Comparison of ENCODE assay signal across 1 cellular context in the genomic region with DNA sequence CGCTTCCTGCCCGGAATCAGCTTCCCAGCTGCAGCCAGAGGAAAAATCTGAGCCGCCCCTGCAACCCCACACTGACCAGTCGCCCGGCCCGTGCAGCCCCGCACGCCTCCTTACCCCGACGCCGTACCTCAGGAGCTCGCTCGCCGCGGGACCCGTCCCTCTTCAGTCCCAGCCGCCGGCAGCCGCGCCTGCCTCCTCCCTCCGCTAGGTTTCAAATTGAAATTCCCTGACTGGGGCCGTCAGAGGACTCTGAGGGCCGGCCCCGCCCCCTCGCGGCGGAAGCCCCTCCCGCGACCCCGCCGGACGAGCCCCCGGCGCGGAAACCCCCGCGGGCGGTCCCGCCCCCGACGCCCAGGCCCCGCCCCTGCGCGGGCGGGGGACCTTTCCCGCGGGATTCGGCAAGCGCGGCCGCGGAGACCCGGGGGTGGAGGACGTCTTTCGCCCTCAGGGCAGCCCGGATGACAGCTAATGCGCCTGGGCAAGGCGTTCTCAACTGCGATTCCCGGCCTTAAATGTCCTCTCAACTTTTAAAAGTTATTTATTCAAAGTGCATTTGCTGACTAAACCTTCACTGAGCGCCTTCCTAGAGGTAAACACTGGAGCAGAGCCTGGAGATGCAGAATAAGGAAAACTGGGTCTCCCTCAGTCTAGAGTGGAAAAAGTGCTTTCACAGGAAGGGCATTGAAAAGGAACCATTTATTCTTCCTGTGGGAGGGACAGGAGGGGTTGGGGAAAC.
TF ChIP-seq lines count a peak whose summit lies in the region.

A gene (minus strand): TSS at position 218 of the 736 bp plus-strand sequence. CDS start 106,760 bp downstream, outside the sequence.

TF ChIP-seq in HepG2, 621 proteins besides CTCF, POLR2A, EP300 and RAD21 (continued from another document and continues in another):
- TF ChIP-seq, protein P1, sequence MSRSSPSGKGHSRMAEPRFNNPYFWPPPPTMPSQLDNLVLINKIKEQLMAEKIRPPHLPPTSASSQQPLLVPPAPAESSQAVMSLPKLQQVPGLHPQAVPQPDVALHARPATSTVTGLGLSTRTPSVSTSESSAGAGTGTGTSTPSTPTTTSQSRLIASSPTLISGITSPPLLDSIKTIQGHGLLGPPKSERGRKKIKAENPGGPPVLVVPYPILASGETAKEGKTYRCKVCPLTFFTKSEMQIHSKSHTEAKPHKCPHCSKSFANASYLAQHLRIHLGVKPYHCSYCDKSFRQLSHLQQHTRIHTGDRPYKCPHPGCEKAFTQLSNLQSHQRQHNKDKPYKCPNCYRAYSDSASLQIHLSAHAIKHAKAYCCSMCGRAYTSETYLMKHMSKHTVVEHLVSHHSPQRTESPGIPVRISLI (CRISPR knock-in tag; IDR thresholded peaks at IDR 0.05; ENCODE audit: borderline replicate concordance), result no peak
- no peak for TF ChIP-seq ADNP (CRISPR knock-in tag; IDR thresholded peaks at IDR 0.05)
- peak; percentile 8; the same call in 1 of the 2 replicates for TF ChIP-seq YEATS2 (CRISPR knock-in tag; IDR thresholded peaks at IDR 0.05; ENCODE audit: borderline replicate concordance)
- TF ChIP-seq RFXAP (CRISPR knock-in tag; IDR thresholded peaks at IDR 0.05; ENCODE audit: borderline replicate concordance), result no peak; the same call in 1 of the 2 replicates
- TF ChIP-seq ARNT2 (CRISPR knock-in tag; IDR thresholded peaks at IDR 0.05; ENCODE audit: low read depth), result peak; percentile 75
- TF ChIP-seq TGIF2 (CRISPR knock-in tag; IDR thresholded peaks at IDR 0.05), result peak; percentile 39; the same call in 1 of the 2 replicates
- TF ChIP-seq, protein P2, sequence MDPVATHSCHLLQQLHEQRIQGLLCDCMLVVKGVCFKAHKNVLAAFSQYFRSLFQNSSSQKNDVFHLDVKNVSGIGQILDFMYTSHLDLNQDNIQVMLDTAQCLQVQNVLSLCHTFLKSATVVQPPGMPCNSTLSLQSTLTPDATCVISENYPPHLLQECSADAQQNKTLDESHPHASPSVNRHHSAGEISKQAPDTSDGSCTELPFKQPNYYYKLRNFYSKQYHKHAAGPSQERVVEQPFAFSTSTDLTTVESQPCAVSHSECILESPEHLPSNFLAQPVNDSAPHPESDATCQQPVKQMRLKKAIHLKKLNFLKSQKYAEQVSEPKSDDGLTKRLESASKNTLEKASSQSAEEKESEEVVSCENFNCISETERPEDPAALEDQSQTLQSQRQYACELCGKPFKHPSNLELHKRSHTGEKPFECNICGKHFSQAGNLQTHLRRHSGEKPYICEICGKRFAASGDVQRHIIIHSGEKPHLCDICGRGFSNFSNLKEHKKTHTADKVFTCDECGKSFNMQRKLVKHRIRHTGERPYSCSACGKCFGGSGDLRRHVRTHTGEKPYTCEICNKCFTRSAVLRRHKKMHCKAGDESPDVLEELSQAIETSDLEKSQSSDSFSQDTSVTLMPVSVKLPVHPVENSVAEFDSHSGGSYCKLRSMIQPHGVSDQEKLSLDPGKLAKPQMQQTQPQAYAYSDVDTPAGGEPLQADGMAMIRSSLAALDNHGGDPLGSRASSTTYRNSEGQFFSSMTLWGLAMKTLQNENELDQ (CRISPR knock-in tag; IDR thresholded peaks at IDR 0.05; ENCODE audit: borderline replicate concordance), result no peak
- TF ChIP-seq PCBP1 (IDR thresholded peaks at IDR 0.05; ENCODE audit: borderline replicate concordance, low read depth, low read length), result no peak
- TF ChIP-seq MYC (CRISPR knock-in tag; IDR thresholded peaks at IDR 0.05; ENCODE audit: borderline replicate concordance), result peak; percentile 47; the same call in 1 of the 2 replicates
- no peak for TF ChIP-seq ZMYM3 (CRISPR knock-in tag; IDR thresholded peaks at IDR 0.05)
- TF ChIP-seq, protein P3, sequence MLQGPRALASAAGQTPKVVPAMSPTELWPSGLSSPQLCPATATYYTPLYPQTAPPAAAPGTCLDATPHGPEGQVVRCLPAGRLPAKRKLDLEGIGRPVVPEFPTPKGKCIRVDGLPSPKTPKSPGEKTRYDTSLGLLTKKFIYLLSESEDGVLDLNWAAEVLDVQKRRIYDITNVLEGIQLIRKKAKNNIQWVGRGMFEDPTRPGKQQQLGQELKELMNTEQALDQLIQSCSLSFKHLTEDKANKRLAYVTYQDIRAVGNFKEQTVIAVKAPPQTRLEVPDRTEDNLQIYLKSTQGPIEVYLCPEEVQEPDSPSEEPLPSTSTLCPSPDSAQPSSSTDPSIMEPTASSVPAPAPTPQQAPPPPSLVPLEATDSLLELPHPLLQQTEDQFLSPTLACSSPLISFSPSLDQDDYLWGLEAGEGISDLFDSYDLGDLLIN (CRISPR knock-in tag; IDR thresholded peaks at IDR 0.05; ENCODE audit: borderline replicate concordance), result no peak
- no peak; the same call in none of the 2 replicates for TF ChIP-seq MEIS2 (CRISPR knock-in tag; IDR thresholded peaks at IDR 0.05)
- TF ChIP-seq ARNT (IDR thresholded peaks at IDR 0.05), result no peak
- TF ChIP-seq TEAD2 (CRISPR knock-in tag; IDR thresholded peaks at IDR 0.05), result no peak
- TF ChIP-seq, protein P4, sequence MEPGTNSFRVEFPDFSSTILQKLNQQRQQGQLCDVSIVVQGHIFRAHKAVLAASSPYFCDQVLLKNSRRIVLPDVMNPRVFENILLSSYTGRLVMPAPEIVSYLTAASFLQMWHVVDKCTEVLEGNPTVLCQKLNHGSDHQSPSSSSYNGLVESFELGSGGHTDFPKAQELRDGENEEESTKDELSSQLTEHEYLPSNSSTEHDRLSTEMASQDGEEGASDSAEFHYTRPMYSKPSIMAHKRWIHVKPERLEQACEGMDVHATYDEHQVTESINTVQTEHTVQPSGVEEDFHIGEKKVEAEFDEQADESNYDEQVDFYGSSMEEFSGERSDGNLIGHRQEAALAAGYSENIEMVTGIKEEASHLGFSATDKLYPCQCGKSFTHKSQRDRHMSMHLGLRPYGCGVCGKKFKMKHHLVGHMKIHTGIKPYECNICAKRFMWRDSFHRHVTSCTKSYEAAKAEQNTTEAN (CRISPR knock-in tag; conservative IDR thresholded peaks at IDR 0.05), result no peak; the same call in 1 of the 2 replicates
- no peak for TF ChIP-seq ZNF263 (CRISPR knock-in tag; IDR thresholded peaks at IDR 0.05)
- TF ChIP-seq, protein P5, sequence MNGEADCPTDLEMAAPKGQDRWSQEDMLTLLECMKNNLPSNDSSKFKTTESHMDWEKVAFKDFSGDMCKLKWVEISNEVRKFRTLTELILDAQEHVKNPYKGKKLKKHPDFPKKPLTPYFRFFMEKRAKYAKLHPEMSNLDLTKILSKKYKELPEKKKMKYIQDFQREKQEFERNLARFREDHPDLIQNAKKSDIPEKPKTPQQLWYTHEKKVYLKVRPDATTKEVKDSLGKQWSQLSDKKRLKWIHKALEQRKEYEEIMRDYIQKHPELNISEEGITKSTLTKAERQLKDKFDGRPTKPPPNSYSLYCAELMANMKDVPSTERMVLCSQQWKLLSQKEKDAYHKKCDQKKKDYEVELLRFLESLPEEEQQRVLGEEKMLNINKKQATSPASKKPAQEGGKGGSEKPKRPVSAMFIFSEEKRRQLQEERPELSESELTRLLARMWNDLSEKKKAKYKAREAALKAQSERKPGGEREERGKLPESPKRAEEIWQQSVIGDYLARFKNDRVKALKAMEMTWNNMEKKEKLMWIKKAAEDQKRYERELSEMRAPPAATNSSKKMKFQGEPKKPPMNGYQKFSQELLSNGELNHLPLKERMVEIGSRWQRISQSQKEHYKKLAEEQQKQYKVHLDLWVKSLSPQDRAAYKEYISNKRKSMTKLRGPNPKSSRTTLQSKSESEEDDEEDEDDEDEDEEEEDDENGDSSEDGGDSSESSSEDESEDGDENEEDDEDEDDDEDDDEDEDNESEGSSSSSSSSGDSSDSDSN (CRISPR knock-in tag; IDR thresholded peaks at IDR 0.05), result peak; percentile 74
- TF ChIP-seq NCOA2 (CRISPR knock-in tag; IDR thresholded peaks at IDR 0.05), result peak; percentile 16; the same call in 1 of the 2 replicates
- no peak for TF ChIP-seq ZNF782 (CRISPR knock-in tag; IDR thresholded peaks at IDR 0.05; ENCODE audit: borderline replicate concordance)
- TF ChIP-seq NFYB (CRISPR knock-in tag; IDR thresholded peaks at IDR 0.05), result no peak
- no peak for TF ChIP-seq ZNF225 (CRISPR knock-in tag; IDR thresholded peaks at IDR 0.05)
- peak; percentile 22; the same call in 1 of the 2 replicates for TF ChIP-seq ELF3 (CRISPR knock-in tag; IDR thresholded peaks at IDR 0.05)
- peak; percentile 96 for TF ChIP-seq SP4 (CRISPR knock-in tag; IDR thresholded peaks at IDR 0.05)
- TF ChIP-seq ZFP90 (CRISPR knock-in tag; IDR thresholded peaks at IDR 0.05; ENCODE audit: borderline replicate concordance), result no peak
- TF ChIP-seq STAG1 (CRISPR knock-in tag; IDR thresholded peaks at IDR 0.05), result peak; percentile 21
- TF ChIP-seq, protein P6, sequence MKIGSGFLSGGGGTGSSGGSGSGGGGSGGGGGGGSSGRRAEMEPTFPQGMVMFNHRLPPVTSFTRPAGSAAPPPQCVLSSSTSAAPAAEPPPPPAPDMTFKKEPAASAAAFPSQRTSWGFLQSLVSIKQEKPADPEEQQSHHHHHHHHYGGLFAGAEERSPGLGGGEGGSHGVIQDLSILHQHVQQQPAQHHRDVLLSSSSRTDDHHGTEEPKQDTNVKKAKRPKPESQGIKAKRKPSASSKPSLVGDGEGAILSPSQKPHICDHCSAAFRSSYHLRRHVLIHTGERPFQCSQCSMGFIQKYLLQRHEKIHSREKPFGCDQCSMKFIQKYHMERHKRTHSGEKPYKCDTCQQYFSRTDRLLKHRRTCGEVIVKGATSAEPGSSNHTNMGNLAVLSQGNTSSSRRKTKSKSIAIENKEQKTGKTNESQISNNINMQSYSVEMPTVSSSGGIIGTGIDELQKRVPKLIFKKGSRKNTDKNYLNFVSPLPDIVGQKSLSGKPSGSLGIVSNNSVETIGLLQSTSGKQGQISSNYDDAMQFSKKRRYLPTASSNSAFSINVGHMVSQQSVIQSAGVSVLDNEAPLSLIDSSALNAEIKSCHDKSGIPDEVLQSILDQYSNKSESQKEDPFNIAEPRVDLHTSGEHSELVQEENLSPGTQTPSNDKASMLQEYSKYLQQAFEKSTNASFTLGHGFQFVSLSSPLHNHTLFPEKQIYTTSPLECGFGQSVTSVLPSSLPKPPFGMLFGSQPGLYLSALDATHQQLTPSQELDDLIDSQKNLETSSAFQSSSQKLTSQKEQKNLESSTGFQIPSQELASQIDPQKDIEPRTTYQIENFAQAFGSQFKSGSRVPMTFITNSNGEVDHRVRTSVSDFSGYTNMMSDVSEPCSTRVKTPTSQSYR (CRISPR knock-in tag; IDR thresholded peaks at IDR 0.05; ENCODE audit: borderline replicate concordance), result no peak
- no peak for TF ChIP-seq ZNF563 (CRISPR knock-in tag; IDR thresholded peaks at IDR 0.05)
- no peak for TF ChIP-seq BHLHE40 (IDR thresholded peaks at IDR 0.05; ENCODE audit: low read length)
- TF ChIP-seq, protein P7, sequence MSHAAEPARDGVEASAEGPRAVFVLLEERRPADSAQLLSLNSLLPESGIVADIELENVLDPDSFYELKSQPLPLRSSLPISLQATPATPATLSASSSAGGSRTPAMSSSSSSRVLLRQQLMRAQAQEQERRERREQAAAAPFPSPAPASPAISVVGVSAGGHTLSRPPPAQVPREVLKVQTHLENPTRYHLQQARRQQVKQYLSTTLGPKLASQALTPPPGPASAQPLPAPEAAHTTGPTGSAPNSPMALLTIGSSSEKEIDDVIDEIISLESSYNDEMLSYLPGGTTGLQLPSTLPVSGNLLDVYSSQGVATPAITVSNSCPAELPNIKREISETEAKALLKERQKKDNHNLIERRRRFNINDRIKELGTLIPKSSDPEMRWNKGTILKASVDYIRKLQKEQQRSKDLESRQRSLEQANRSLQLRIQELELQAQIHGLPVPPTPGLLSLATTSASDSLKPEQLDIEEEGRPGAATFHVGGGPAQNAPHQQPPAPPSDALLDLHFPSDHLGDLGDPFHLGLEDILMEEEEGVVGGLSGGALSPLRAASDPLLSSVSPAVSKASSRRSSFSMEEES (CRISPR knock-in tag; IDR thresholded peaks at IDR 0.05), result no peak
- no peak for TF ChIP-seq JDP2 (CRISPR knock-in tag; IDR thresholded peaks at IDR 0.05; ENCODE audit: borderline replicate concordance)
- 0 out of 2 replicates have a peak, but pooled peaks have one; percentile 68 for TF ChIP-seq KDM3A (CRISPR knock-in tag; IDR thresholded peaks at IDR 0.05; ENCODE audit: low read depth)
- TF ChIP-seq, protein P8, sequence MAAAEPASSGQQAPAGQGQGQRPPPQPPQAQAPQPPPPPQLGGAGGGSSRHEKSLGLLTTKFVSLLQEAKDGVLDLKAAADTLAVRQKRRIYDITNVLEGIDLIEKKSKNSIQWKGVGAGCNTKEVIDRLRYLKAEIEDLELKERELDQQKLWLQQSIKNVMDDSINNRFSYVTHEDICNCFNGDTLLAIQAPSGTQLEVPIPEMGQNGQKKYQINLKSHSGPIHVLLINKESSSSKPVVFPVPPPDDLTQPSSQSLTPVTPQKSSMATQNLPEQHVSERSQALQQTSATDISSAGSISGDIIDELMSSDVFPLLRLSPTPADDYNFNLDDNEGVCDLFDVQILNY (CRISPR knock-in tag; conservative IDR thresholded peaks at IDR 0.05), result no peak; the same call in 1 of the 2 replicates
- TF ChIP-seq ZNF788 (CRISPR knock-in tag; IDR thresholded peaks at IDR 0.05; ENCODE audit: borderline replicate concordance), result no peak
- TF ChIP-seq ZNF615 (CRISPR knock-in tag; IDR thresholded peaks at IDR 0.05; ENCODE audit: borderline replicate concordance), result no peak
- TF ChIP-seq, protein P9, sequence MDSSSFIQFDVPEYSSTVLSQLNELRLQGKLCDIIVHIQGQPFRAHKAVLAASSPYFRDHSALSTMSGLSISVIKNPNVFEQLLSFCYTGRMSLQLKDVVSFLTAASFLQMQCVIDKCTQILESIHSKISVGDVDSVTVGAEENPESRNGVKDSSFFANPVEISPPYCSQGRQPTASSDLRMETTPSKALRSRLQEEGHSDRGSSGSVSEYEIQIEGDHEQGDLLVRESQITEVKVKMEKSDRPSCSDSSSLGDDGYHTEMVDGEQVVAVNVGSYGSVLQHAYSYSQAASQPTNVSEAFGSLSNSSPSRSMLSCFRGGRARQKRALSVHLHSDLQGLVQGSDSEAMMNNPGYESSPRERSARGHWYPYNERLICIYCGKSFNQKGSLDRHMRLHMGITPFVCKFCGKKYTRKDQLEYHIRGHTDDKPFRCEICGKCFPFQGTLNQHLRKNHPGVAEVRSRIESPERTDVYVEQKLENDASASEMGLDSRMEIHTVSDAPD (CRISPR knock-in tag; IDR thresholded peaks at IDR 0.05), result no peak
- TF ChIP-seq, protein P10, sequence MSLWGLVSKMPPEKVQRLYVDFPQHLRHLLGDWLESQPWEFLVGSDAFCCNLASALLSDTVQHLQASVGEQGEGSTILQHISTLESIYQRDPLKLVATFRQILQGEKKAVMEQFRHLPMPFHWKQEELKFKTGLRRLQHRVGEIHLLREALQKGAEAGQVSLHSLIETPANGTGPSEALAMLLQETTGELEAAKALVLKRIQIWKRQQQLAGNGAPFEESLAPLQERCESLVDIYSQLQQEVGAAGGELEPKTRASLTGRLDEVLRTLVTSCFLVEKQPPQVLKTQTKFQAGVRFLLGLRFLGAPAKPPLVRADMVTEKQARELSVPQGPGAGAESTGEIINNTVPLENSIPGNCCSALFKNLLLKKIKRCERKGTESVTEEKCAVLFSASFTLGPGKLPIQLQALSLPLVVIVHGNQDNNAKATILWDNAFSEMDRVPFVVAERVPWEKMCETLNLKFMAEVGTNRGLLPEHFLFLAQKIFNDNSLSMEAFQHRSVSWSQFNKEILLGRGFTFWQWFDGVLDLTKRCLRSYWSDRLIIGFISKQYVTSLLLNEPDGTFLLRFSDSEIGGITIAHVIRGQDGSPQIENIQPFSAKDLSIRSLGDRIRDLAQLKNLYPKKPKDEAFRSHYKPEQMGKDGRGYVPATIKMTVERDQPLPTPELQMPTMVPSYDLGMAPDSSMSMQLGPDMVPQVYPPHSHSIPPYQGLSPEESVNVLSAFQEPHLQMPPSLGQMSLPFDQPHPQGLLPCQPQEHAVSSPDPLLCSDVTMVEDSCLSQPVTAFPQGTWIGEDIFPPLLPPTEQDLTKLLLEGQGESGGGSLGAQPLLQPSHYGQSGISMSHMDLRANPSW (CRISPR knock-in tag; IDR thresholded peaks at IDR 0.05; ENCODE audit: borderline replicate concordance), result no peak
- TF ChIP-seq ARID2 (CRISPR knock-in tag; IDR thresholded peaks at IDR 0.05; ENCODE audit: borderline replicate concordance), result peak; percentile 27; the same call in 1 of the 2 replicates
- TF ChIP-seq ZNF678 (CRISPR knock-in tag; IDR thresholded peaks at IDR 0.05), result no peak
- 0 out of 2 replicates have a peak, but pooled peaks have one; percentile 53 for TF ChIP-seq ZNF891 (CRISPR knock-in tag; IDR thresholded peaks at IDR 0.05)
- TF ChIP-seq KLF9 (CRISPR knock-in tag; IDR thresholded peaks at IDR 0.05; ENCODE audit: low read depth), result peak; percentile 8; the same call in 1 of the 2 replicates
